27 cellular contexts compared by ENCODE assay signal in the genomic region with DNA sequence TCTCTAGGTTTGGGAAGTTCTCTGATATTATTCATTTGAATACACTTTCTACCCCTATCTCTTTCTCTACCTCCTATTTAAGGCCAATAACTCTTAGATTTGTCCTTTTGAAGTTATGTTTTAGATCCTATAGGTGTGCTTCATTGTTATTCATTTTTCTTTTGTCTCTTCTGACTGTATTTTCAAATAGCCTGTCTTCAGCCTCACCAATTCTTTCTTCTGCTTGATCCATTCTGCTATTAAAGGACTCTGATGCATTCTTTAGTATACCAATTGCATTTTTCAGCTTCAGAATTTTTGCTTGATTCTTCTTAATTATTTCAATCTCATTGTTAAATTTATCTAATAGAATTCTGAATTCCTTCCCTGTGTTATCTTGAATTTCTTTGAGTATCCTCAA.
"Had no signal": no experiment of that assay in that cellular context is flagged by ENCODE, and none has a peak within 500 bp of the region (broad histone marks: within the 10 kb centered on the region; RNA-seq: fewer than 3 reads in every experiment).

No MANE protein-coding gene starts in this region.

- H3K27ac Mint-ChIP-seq: dendritic cell treated with granulocyte-macrophage colony-stimulating factor and Interleukin-4, amounts not matched to agents 40 ng/mL and 50 ng/mL, for 4 days; effector memory CD8-positive, alpha-beta T cell; endodermal cell; naive thymus-derived CD4-positive, alpha-beta T cell had no signal

- H3K4me1 ChIP-seq: colonic mucosa, esophagus squamous epithelium, left lung, lower lobe of right lung had no signal

- H3K9me3 ChIP-seq: gastrocnemius medialis had no signal

- H3K4me3 Mint-ChIP-seq: dendritic cell treated with granulocyte-macrophage colony-stimulating factor and Interleukin-4, amounts not matched to agents 40 ng/mL and 50 ng/mL, for 4 days; effector memory CD8-positive, alpha-beta T cell; endodermal cell; naive thymus-derived CD4-positive, alpha-beta T cell had no signal

- FAIRE-seq: endometrium, islet of Langerhans, keratinocyte had no signal

- ATAC-seq: effector memory CD8-positive, alpha-beta T cell; esophagus mucosa; gastrocnemius medialis; left cardiac atrium; left ventricle myocardium superior; naive thymus-derived CD4-positive, alpha-beta T cell had no signal

- H3K36me3 ChIP-seq: colonic mucosa, esophagus squamous epithelium, gastrocnemius medialis, left lung, lower lobe of right lung had no signal

- H3K4me3 ChIP-seq: colonic mucosa, esophagus squamous epithelium, gastrocnemius medialis, heart right ventricle, left lung, lower lobe of right lung had no signal

- H3K27me3 ChIP-seq: colonic mucosa, esophagus squamous epithelium, gastrocnemius medialis, heart right ventricle, left lung had no signal

- H3K27ac ChIP-seq: colonic mucosa, epithelial cell of prostate, esophagus squamous epithelium, gastrocnemius medialis, heart right ventricle, left lung, lower lobe of right lung had no signal

- H3K27me3 Mint-ChIP-seq: dendritic cell treated with granulocyte-macrophage colony-stimulating factor and Interleukin-4, amounts not matched to agents 40 ng/mL and 50 ng/mL, for 4 days; effector memory CD8-positive, alpha-beta T cell had no signal

- DNase-seq: colonic mucosa; cortex of kidney; effector CD8-positive, alpha-beta T cell; effector memory CD8-positive, alpha-beta T cell; endodermal cell; erythroblast; esophagus squamous epithelium; foreskin fibroblast; foreskin melanocyte; gastrocnemius medialis; glutamatergic neuron; head of caudate nucleus; heart right ventricle; hippocampal formation; left cardiac atrium; left lung; left ventricle myocardium superior; lower lobe of right lung; mesenchymal stem cell; midbrain; naive thymus-derived CD4-positive, alpha-beta T cell had no signal
